1 cellular context compared by ENCODE assay signal in the genomic region with DNA sequence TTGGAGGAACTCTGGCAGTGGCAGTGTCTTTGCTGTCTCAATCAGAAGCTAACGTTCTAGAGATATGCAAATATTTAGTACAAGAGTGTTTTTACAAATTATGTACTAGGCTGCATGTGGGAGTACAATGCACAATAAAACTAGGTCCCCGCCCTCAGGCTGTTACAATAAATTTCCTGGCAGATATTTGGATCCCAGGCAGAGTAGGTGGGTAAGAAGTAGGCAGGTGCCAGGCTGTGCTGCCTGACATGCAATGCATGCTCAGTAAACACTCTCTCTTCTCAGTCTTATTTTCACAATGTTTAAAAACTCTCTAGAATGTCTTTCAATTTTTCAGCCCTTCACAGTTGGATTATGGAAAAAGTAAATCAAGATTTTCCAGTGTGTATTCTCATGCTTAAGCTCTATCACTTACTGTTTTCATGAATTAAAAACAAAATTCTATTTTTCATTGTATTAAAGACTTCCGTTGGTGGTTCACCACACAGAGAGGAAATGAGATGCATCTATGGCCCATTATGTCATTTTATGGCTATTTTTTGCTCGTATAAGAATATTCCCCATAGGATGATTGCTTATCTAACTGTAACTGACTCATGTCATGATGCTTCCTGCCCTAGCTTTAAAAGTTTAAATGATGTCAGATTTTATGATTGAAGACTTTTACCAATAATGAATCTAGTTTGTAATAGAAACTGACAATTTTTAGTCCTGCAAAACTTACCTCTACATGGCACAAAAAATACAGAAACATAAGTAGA.
TF ChIP-seq lines count a peak whose summit lies in the region.

No MANE protein-coding gene starts in this region.

TF ChIP-seq in A549, 52 proteins besides CTCF, POLR2A, EP300 and RAD21 (continued from another document):
- TF ChIP-seq POLR2AphosphoS2 (conservative IDR thresholded peaks at IDR 0.05; ENCODE audit: low read length): no peak
